In the genomic region with DNA sequence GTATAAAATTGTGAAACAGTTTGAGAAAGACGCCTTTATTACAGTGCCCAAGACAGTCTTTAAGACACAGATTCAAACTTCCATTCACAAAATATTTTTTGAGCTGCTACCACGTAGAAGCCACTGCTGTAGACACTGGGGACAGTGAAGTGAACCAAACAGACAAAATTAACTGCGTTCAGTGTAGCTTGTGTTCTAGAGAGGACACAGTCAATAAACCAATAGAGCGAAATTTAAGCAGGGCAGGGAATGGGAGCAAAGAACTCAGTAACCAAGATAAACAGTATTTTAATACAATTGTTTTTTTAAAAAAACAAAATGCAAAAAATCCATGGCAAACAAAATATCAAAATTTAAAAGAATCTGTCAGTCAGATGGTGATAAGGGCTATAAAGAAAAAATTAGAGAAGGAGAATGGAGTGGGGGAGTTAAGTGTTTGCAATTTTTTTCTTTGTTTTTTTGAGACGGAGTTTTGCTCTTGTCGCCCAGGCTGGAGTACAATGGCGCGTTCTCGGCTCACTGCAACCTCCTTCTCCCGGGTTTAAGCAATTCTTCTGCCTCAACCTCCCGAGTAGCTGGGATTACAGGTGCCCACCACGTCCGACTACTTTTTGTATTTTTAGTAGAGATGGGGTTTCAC, we compare ENCODE assay signal across 8 cellular contexts. TPM values are rescaled to one million over a fixed set of nuclear protein-coding genes. Genes with fewer than 3 reads are reported as not detected.
DNase-seq lines count a peak whose midpoint lies in the region; ATAC-seq and TF ChIP-seq lines count a peak whose summit lies in the region.

No MANE protein-coding gene starts in this region.

- POLR2A ChIA-PET in RWPE1 (lab: Yijun Ruan, JAX; ENCODE audit: low non-redundant PET) = no interaction called here

- H3K4me1 ChIP-seq in right atrium auricular region = peaks cover 0 to 15% of the 10 kb centered on the region in 2 donors

- DNase-seq in right atrium auricular region (ENCODE audit: low spot score) (no peak), NCI-H2227 treated with DMSO at 0.1 percent for 48 hours (lab: John Stamatoyannopoulos, UW) (no peak), RWPE1 (ENCODE audit: low spot score) (no peak), globus pallidus (ENCODE audit: low spot score) (no peak)

- H3K27ac ChIP-seq in VCaP (peak overlapping the region; percentile 88), right atrium auricular region (peak overlapping the region; percentile 37 to 42), RWPE1 (no peak overlapping the region)

- CTCF ChIA-PET in RWPE1 (lab: Yijun Ruan, JAX) = no interaction called here

- peak overlapping the region; percentile 77 for H3K27ac Mint-ChIP-seq in stimulated activated naive CD8-positive, alpha-beta T cell treated with anti-CD3 and anti-CD28 coated beads, Interleukin-15, Interleukin-2, amounts not matched to agents 100 ng/mL and 50 ng/mL, for 24 hours

- no peak for TF ChIP-seq CTCF in VCaP (conservative IDR thresholded peaks at IDR 0.05)
- no peak for TF ChIP-seq CTCF in right atrium auricular region (IDR thresholded peaks at IDR 0.05)
- TF ChIP-seq CTCF in RWPE1 (conservative IDR thresholded peaks at IDR 0.05; ENCODE audit: low read depth) = no peak

- H3K27me3 ChIP-seq in right atrium auricular region = no peaks in the 10 kb centered on the region

- H3K4me1 Mint-ChIP-seq in stimulated activated naive CD8-positive, alpha-beta T cell treated with anti-CD3 and anti-CD28 coated beads, Interleukin-15, Interleukin-2, amounts not matched to agents 100 ng/mL and 50 ng/mL, for 24 hours (ENCODE audit: low read depth) = peaks cover 23% of the 10 kb centered on the region

- H3K4me3 ChIP-seq in right atrium auricular region = peak overlapping the region; percentile 38 to 77

- H3K9me3 ChIP-seq in right atrium auricular region = no peaks in the 10 kb centered on the region

- peaks cover 4% of the 10 kb centered on the region for H3K36me3 Mint-ChIP-seq in stimulated activated naive CD8-positive, alpha-beta T cell treated with anti-CD3 and anti-CD28 coated beads, Interleukin-15, Interleukin-2, amounts not matched to agents 100 ng/mL and 50 ng/mL, for 24 hours (ENCODE audit: low read depth)

- no peaks in the 10 kb centered on the region for H3K27me3 Mint-ChIP-seq in stimulated activated naive CD8-positive, alpha-beta T cell treated with anti-CD3 and anti-CD28 coated beads, Interleukin-15, Interleukin-2, amounts not matched to agents 100 ng/mL and 50 ng/mL, for 24 hours

- H3K9me3 Mint-ChIP-seq in stimulated activated naive CD8-positive, alpha-beta T cell treated with anti-CD3 and anti-CD28 coated beads, Interleukin-15, Interleukin-2, amounts not matched to agents 100 ng/mL and 50 ng/mL, for 24 hours = no peaks in the 10 kb centered on the region

- H3K4me3 Mint-ChIP-seq in stimulated activated naive CD8-positive, alpha-beta T cell treated with anti-CD3 and anti-CD28 coated beads, Interleukin-15, Interleukin-2, amounts not matched to agents 100 ng/mL and 50 ng/mL, for 24 hours = peak overlapping the region; percentile 92

- peak; percentile 12 for ATAC-seq in GM18861 (IDR thresholded peaks at IDR 0.05; ENCODE audit: unreplicated experiment)
- peak; percentile 2 for ATAC-seq in HG02840 (IDR thresholded peaks at IDR 0.05; ENCODE audit: low FRiP score, unreplicated experiment)

- no peaks in the 10 kb centered on the region for H3K36me3 ChIP-seq in right atrium auricular region

RNA-seq across cellular contexts. Expression of a gene that starts 0.7 kb away (rescaled TPM):
- 1 to 10 TPM; 3.9 to 4.0 TPM for total RNA-seq in right atrium auricular region

RNA-seq across cellular contexts. Expression of a gene that starts 36.1 kb away (rescaled TPM):
- under 1 TPM; 0.43 to 0.70 TPM for total RNA-seq in right atrium auricular region

RNA-seq across cellular contexts. Expression of a gene that starts 49.4 kb away (rescaled TPM):
- total RNA-seq in right atrium auricular region = 10 to 100 TPM in 1 of 2 donors, 1 to 10 TPM in 1; 9.8 to 10.3 TPM
